27 cellular contexts compared by ENCODE assay signal in genomic region chr14:100143934-100144333, GRCh38. TPM values are rescaled to one million over a fixed set of nuclear protein-coding genes. Genes with fewer than 3 reads are reported as not detected.
"Had no signal": no experiment of that assay in that cellular context is flagged by ENCODE, and none has a peak within 500 bp of the region (broad histone marks: within the 10 kb centered on the region; RNA-seq: fewer than 3 reads in every experiment).

No MANE protein-coding gene starts in this region.

- H3K27me3 Mint-ChIP-seq: activated CD4-positive, alpha-beta memory T cell treated with anti-CD3 and anti-CD28 coated beads for 36 hours; activated CD4-positive, alpha-beta T cell treated with anti-CD3 and anti-CD28 coated beads, Interleukin-2, amount 10 ng/mL, durations not matched to agents 24 days and 14 days; naive thymus-derived CD8-positive, alpha-beta T cell had no signal

- ATAC-seq: heart right ventricle; lower lobe of right lung; naive thymus-derived CD8-positive, alpha-beta T cell had no signal

- DNase-seq: activated CD4-positive, alpha-beta memory T cell treated with anti-CD3 and anti-CD28 coated beads for 36 hours; activated CD4-positive, alpha-beta T cell treated with anti-CD3 and anti-CD28 coated beads, Interleukin-2, amount 10 ng/mL, durations not matched to agents 24 days and 14 days; activated CD4-positive, CD25-positive, alpha-beta regulatory T cell treated with anti-CD3 and anti-CD28 coated beads, Interleukin-2, amount 50 U/mL, for 72 hours; activated naive CD4-positive, alpha-beta T cell; activated T-cell treated with anti-CD3 and anti-CD28 coated beads, Interleukin-2, amount 50 U/mL, for 48 hours; dermis blood vessel endothelial cell; effector CD4-positive, alpha-beta T cell; esophagus squamous epithelium; foreskin melanocyte; heart right ventricle; kidney glomerular epithelial cell; lower lobe of right lung; mesenchymal stem cell; naive thymus-derived CD8-positive, alpha-beta T cell; SK-N-SH; stimulated activated CD4-positive, alpha-beta T cell treated with anti-CD3 and anti-CD28 coated beads, Interleukin-15, amount 100 ng/mL, for 24 hours; stimulated activated CD4-positive, alpha-beta T cell treated with anti-CD3 and anti-CD28 coated beads, Interleukin-2, amount 100 ng/mL, for 24 hours; stimulated activated naive CD4-positive, alpha-beta T cell treated with Interleukin-2 at 50 U/mL for 16 hours; SW 1271; T-helper 9 cell; tibial artery; WERI-Rb-1 had no signal

- H3K27ac ChIP-seq: epithelial cell of prostate, suprapubic skin, tibial artery, WERI-Rb-1 had no signal

- H3K36me3 ChIP-seq: right atrium auricular region, WERI-Rb-1 had no signal

- H3K27ac Mint-ChIP-seq: activated CD4-positive, alpha-beta memory T cell treated with anti-CD3 and anti-CD28 coated beads for 36 hours; activated CD4-positive, alpha-beta T cell treated with anti-CD3 and anti-CD28 coated beads, Interleukin-2, amount 10 ng/mL, durations not matched to agents 24 days and 14 days; T-helper 1 cell treated with Interleukin-12 subunit alpha and Interleukin-12 subunit beta and Interleukin-4 antibody, amounts not matched to agents 30 μg/mL and 1 μg/mL, for 36 hours had no signal

- H3K4me3 Mint-ChIP-seq: activated CD4-positive, alpha-beta memory T cell treated with anti-CD3 and anti-CD28 coated beads for 36 hours; activated CD4-positive, alpha-beta T cell treated with anti-CD3 and anti-CD28 coated beads, Interleukin-2, amount 10 ng/mL, durations not matched to agents 24 days and 14 days; T-helper 1 cell treated with Interleukin-12 subunit alpha and Interleukin-12 subunit beta and Interleukin-4 antibody, amounts not matched to agents 30 μg/mL and 1 μg/mL, for 36 hours had no signal

- H3K4me3 ChIP-seq: heart right ventricle, lower lobe of right lung, right atrium auricular region, suprapubic skin, tibial artery had no signal

- H3K27me3 ChIP-seq: esophagus squamous epithelium, right atrium auricular region, suprapubic skin, tibial artery had no signal

- H3K4me2 ChIP-seq: SK-N-SH had no signal

- H3K9me3 Mint-ChIP-seq: activated CD4-positive, alpha-beta memory T cell treated with anti-CD3 and anti-CD28 coated beads for 36 hours; activated CD4-positive, alpha-beta T cell treated with anti-CD3 and anti-CD28 coated beads, Interleukin-2, amount 10 ng/mL, durations not matched to agents 24 days and 14 days; naive thymus-derived CD8-positive, alpha-beta T cell; T-helper 1 cell treated with Interleukin-12 subunit alpha and Interleukin-12 subunit beta and Interleukin-4 antibody, amounts not matched to agents 30 μg/mL and 1 μg/mL, for 36 hours had no signal

- H3K9me3 ChIP-seq: esophagus squamous epithelium, heart right ventricle, lower lobe of right lung, right atrium auricular region, SK-N-SH, suprapubic skin, tibial artery had no signal

- H3K9me2 ChIP-seq: SK-N-SH had no signal

RNA-seq across cellular contexts. Expression of gene DEGS2, which starts 15.5 kb away (rescaled TPM):
- total RNA-seq: glomerular endothelial cell, right atrium auricular region had no signal
